In genomic region chr3:95629802-95630201, GRCh38 we compare ENCODE assay signal across 2 cellular contexts.
TF ChIP-seq lines count a peak whose summit lies in the region.

No MANE protein-coding gene starts in this region.

TF ChIP-seq in GM23338, 12 proteins besides CTCF, POLR2A, EP300 and RAD21 (continued from another document):
- TF ChIP-seq, protein P1, sequence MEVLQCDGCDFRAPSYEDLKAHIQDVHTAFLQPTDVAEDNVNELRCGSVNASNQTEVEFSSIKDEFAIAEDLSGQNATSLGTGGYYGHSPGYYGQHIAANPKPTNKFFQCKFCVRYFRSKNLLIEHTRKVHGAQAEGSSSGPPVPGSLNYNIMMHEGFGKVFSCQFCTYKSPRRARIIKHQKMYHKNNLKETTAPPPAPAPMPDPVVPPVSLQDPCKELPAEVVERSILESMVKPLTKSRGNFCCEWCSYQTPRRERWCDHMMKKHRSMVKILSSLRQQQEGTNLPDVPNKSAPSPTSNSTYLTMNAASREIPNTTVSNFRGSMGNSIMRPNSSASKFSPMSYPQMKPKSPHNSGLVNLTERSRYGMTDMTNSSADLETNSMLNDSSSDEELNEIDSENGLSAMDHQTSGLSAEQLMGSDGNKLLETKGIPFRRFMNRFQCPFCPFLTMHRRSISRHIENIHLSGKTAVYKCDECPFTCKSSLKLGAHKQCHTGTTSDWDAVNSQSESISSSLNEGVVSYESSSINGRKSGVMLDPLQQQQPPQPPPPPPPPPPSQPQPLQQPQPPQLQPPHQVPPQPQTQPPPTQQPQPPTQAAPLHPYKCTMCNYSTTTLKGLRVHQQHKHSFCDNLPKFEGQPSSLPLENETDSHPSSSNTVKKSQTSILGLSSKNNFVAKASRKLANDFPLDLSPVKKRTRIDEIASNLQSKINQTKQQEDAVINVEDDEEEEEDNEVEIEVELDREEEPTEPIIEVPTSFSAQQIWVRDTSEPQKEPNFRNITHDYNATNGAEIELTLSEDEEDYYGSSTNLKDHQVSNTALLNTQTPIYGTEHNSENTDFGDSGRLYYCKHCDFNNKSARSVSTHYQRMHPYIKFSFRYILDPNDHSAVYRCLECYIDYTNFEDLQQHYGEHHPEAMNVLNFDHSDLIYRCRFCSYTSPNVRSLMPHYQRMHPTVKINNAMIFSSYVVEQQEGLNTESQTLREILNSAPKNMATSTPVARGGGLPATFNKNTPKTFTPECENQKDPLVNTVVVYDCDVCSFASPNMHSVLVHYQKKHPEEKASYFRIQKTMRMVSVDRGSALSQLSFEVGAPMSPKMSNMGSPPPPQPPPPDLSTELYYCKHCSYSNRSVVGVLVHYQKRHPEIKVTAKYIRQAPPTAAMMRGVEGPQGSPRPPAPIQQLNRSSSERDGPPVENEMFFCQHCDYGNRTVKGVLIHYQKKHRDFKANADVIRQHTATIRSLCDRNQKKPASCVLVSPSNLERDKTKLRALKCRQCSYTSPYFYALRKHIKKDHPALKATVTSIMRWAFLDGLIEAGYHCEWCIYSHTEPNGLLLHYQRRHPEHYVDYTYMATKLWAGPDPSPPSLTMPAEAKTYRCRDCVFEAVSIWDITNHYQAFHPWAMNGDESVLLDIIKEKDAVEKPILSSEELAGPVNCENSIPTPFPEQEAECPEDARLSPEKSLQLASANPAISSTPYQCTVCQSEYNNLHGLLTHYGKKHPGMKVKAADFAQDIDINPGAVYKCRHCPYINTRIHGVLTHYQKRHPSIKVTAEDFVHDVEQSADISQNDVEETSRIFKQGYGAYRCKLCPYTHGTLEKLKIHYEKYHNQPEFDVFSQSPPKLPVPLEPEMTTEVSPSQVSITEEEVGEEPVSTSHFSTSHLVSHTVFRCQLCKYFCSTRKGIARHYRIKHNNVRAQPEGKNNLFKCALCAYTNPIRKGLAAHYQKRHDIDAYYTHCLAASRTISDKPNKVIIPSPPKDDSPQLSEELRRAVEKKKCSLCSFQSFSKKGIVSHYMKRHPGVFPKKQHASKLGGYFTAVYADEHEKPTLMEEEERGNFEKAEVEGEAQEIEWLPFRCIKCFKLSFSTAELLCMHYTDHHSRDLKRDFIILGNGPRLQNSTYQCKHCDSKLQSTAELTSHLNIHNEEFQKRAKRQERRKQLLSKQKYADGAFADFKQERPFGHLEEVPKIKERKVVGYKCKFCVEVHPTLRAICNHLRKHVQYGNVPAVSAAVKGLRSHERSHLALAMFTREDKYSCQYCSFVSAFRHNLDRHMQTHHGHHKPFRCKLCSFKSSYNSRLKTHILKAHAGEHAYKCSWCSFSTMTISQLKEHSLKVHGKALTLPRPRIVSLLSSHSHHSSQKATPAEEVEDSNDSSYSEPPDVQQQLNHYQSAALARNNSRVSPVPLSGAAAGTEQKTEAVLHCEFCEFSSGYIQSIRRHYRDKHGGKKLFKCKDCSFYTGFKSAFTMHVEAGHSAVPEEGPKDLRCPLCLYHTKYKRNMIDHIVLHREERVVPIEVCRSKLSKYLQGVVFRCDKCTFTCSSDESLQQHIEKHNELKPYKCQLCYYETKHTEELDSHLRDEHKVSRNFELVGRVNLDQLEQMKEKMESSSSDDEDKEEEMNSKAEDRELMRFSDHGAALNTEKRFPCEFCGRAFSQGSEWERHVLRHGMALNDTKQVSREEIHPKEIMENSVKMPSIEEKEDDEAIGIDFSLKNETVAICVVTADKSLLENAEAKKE (CRISPR knock-in tag; IDR thresholded peaks at IDR 0.05) = peak; percentile 22; the same call in 1 of the 2 replicates

TF ChIP-seq in WTC11, 78 proteins besides CTCF, POLR2A, EP300 and RAD21 (continued from another document):
- TF ChIP-seq, protein P2, sequence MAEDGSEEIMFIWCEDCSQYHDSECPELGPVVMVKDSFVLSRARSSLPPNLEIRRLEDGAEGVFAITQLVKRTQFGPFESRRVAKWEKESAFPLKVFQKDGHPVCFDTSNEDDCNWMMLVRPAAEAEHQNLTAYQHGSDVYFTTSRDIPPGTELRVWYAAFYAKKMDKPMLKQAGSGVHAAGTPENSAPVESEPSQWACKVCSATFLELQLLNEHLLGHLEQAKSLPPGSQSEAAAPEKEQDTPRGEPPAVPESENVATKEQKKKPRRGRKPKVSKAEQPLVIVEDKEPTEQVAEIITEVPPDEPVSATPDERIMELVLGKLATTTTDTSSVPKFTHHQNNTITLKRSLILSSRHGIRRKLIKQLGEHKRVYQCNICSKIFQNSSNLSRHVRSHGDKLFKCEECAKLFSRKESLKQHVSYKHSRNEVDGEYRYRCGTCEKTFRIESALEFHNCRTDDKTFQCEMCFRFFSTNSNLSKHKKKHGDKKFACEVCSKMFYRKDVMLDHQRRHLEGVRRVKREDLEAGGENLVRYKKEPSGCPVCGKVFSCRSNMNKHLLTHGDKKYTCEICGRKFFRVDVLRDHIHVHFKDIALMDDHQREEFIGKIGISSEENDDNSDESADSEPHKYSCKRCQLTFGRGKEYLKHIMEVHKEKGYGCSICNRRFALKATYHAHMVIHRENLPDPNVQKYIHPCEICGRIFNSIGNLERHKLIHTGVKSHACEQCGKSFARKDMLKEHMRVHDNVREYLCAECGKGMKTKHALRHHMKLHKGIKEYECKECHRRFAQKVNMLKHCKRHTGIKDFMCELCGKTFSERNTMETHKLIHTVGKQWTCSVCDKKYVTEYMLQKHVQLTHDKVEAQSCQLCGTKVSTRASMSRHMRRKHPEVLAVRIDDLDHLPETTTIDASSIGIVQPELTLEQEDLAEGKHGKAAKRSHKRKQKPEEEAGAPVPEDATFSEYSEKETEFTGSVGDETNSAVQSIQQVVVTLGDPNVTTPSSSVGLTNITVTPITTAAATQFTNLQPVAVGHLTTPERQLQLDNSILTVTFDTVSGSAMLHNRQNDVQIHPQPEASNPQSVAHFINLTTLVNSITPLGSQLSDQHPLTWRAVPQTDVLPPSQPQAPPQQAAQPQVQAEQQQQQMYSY (CRISPR knock-in tag; IDR thresholded peaks at IDR 0.05) = no peak
- TF ChIP-seq NFYB (CRISPR knock-in tag; conservative IDR thresholded peaks at IDR 0.05; ENCODE audit: low read depth) = no peak
